Comparison of ENCODE assay signal across 13 cellular contexts in genomic region chr2:71555798-71556454, GRCh38.
"Had no signal": no experiment of that assay in that cellular context is flagged by ENCODE, and none has a peak within 500 bp of the region (broad histone marks: within the 10 kb centered on the region; RNA-seq: fewer than 3 reads in every experiment).

No MANE protein-coding gene starts in this region.

- H3K4me3 Mint-ChIP-seq: activated CD4-positive, alpha-beta memory T cell treated with anti-CD3 and anti-CD28 coated beads for 36 hours; activated naive CD8-positive, alpha-beta T cell; activated T-cell treated with anti-CD3 and anti-CD28 coated beads, Interleukin-2, amount 50 U/mL, for 4 hours; mesothelial cell of epicardium; naive B cell; stimulated activated effector memory CD8-positive, alpha-beta T cell treated with anti-CD3 and anti-CD28 coated beads, Interleukin-12 subunit alpha, Interleukin-12 subunit beta, amount 100 ng/mL, for 72 hours had no signal

- H3K36me3 Mint-ChIP-seq: activated CD4-positive, alpha-beta memory T cell treated with anti-CD3 and anti-CD28 coated beads for 36 hours; activated naive CD8-positive, alpha-beta T cell; mesothelial cell of epicardium; naive B cell; stimulated activated effector memory CD8-positive, alpha-beta T cell treated with anti-CD3 and anti-CD28 coated beads, Interleukin-12 subunit alpha, Interleukin-12 subunit beta, amount 100 ng/mL, for 72 hours had no signal

- H3K27me3 Mint-ChIP-seq: activated CD4-positive, alpha-beta memory T cell treated with anti-CD3 and anti-CD28 coated beads for 36 hours; activated naive CD8-positive, alpha-beta T cell had no signal

- DNase-seq: activated CD4-positive, alpha-beta memory T cell treated with anti-CD3 and anti-CD28 coated beads for 36 hours; activated CD4-positive, alpha-beta T cell treated with anti-CD3 and anti-CD28 coated beads for 1 hour; activated effector memory CD4-positive, alpha-beta T cell treated with anti-CD3 and anti-CD28 coated beads, Interleukin-2, amount 50 U/mL, for 16 hours; activated T-cell treated with anti-CD3 and anti-CD28 coated beads, Interleukin-2, amount 50 U/mL, for 4 hours; anterior cingulate cortex; foreskin keratinocyte; naive B cell; occipital lobe; T-helper 9 cell; trophoblast cell had no signal

- H3K4me1 ChIP-seq: foreskin keratinocyte had no signal

- H3K9me3 Mint-ChIP-seq: activated CD4-positive, alpha-beta memory T cell treated with anti-CD3 and anti-CD28 coated beads for 36 hours; activated T-cell treated with anti-CD3 and anti-CD28 coated beads, Interleukin-2, amount 50 U/mL, for 4 hours; mesothelial cell of epicardium; naive B cell; stimulated activated effector memory CD8-positive, alpha-beta T cell treated with anti-CD3 and anti-CD28 coated beads, Interleukin-12 subunit alpha, Interleukin-12 subunit beta, amount 100 ng/mL, for 72 hours had no signal

- H3K27ac ChIP-seq: foreskin keratinocyte had no signal

- ATAC-seq: activated T-cell treated with anti-CD3 and anti-CD28 coated beads, Interleukin-2, amount 50 U/mL, for 4 hours; foreskin keratinocyte; stimulated activated effector memory CD8-positive, alpha-beta T cell treated with anti-CD3 and anti-CD28 coated beads, Interleukin-12 subunit alpha, Interleukin-12 subunit beta, amount 100 ng/mL, for 72 hours had no signal

- H3K27ac Mint-ChIP-seq: activated CD4-positive, alpha-beta memory T cell treated with anti-CD3 and anti-CD28 coated beads for 36 hours; activated naive CD8-positive, alpha-beta T cell; stimulated activated effector memory CD8-positive, alpha-beta T cell treated with anti-CD3 and anti-CD28 coated beads, Interleukin-12 subunit alpha, Interleukin-12 subunit beta, amount 100 ng/mL, for 72 hours had no signal
